In the genomic region with DNA sequence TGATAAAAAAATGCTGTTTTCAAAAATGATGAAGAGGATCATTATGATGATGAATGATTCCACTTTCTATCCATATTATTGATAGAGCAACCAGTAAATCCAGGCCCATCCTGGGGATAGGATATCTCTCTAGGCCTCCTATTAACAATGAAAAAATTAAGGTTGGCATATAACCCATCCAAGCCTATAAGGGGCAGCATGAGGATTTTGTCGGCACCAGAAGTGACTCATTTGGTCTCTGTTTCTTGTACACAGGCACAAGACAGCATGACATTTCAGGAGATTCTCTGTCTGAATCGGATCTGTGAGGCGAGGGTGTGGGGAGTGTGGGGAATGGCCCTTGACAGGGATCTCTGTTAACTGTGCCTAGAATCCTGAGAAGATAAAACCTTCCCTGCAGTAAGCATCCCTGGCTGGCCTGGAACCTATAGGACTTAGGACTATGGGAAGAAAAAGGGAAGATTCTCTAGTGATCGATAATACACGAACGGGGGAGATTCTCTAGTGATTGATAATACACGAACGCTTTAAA, we compare ENCODE assay signal across 8 cellular contexts. TPM values are rescaled to one million over a fixed set of nuclear protein-coding genes. Genes with fewer than 3 reads are reported as not detected.
A peak's percentile ranks its signal among the peaks of the same experiment; 100 is the strongest.
DNase-seq lines count a peak whose midpoint lies in the region; ATAC-seq, FAIRE-seq and TF ChIP-seq lines count a peak whose summit lies in the region.
"Not testable (repeated sequence)": the region's sequence is repeated elsewhere in the genome, so short reads cannot be mapped to it uniquely, and the experiment has no call there.

No MANE protein-coding gene starts in this region.

- not testable (repeated sequence) for H3K36me3 ChIP-seq in ES-I3 (ENCODE audit: insufficient read depth, low read length); NT2/D1 (ENCODE audit: insufficient read depth, insufficient read length, low read length); astrocyte (ENCODE audit: insufficient read depth, low read length); iPS-20b (ENCODE audit: insufficient read depth, low read depth, low read length); neural progenitor cell; suprapubic skin

- H3K4me3 ChIP-seq in NT2/D1 (ENCODE audit: insufficient read length, low read depth), result peak overlapping the region; percentile 34
- not testable (repeated sequence) for H3K4me3 ChIP-seq in astrocyte (ENCODE audit: insufficient read depth, low read depth, low read length)
- H3K4me3 ChIP-seq in iPS-20b (ENCODE audit: low read length), result peak overlapping the region; percentile 62; the same call in 1 of the 2 replicates
- peak overlapping the region; percentile 71 for H3K4me3 ChIP-seq in neural progenitor cell
- peak overlapping the region; percentile 30 for H3K4me3 ChIP-seq in suprapubic skin

- not testable (repeated sequence) for H3K27ac ChIP-seq in astrocyte (ENCODE audit: low read depth, low read length); iPS-20b (ENCODE audit: low read length); neural progenitor cell; suprapubic skin

- peak overlapping the region; percentile 50; the same call in 1 of the 2 replicates for H3K9ac ChIP-seq in ES-I3 (ENCODE audit: low read depth, low read length)
- not testable (repeated sequence) for H3K9ac ChIP-seq in NT2/D1 (ENCODE audit: insufficient read length, low read depth); astrocyte (ENCODE audit: low read length); iPS-20b (ENCODE audit: low read depth, low read length); neural progenitor cell

- not testable (repeated sequence) for H3K79me2 ChIP-seq in astrocyte (ENCODE audit: insufficient read depth, low read length); neural progenitor cell (ENCODE audit: low read depth)

- intact Hi-C loops in activated CD4-positive, alpha-beta T cell treated with anti-CD3 and anti-CD28 coated beads, Interleukin-2, amount 10 ng/mL, durations not matched to agents 24 days and 14 days (cut with micrococcal nuclease), result not testable (repeated sequence)

- H2AFZ ChIP-seq in astrocyte (ENCODE audit: low read depth, low read length), result not testable (repeated sequence)
- peak overlapping the region; percentile 79 for H2AFZ ChIP-seq in neural progenitor cell (replicated peaks)

- not testable (repeated sequence) for TF ChIP-seq POLR2A in suprapubic skin (IDR thresholded peaks at IDR 0.05)

- ATAC-seq in activated T-helper 17 cell treated with anti-CD3 and anti-CD28 coated beads, Interleukin-2, amount 50 U/mL, for 72 hours (replicated peaks), result not testable (repeated sequence)

- H4K20me1 ChIP-seq in astrocyte (ENCODE audit: insufficient read depth, low read length); neural progenitor cell (ENCODE audit: low read depth): not testable (repeated sequence)

- not testable (repeated sequence) for H3K4me1 ChIP-seq in ES-I3 (ENCODE audit: insufficient read depth, low read length); NT2/D1 (ENCODE audit: insufficient read depth, insufficient read length); astrocyte (ENCODE audit: insufficient read depth, low read length); iPS-20b (ENCODE audit: insufficient read depth, low read length); neural progenitor cell; suprapubic skin

- WGBS in suprapubic skin, result 63% methylated on average over 1 of the region's 8 CpGs

- FAIRE-seq in astrocyte (lab: Jason Lieb, UNC), result not testable (repeated sequence)

- not testable (repeated sequence) for H3K36me3 Mint-ChIP-seq in activated CD4-positive, alpha-beta T cell treated with anti-CD3 and anti-CD28 coated beads, Interleukin-2, amount 10 ng/mL, durations not matched to agents 24 days and 14 days (ENCODE audit: low read depth); activated T-helper 17 cell treated with anti-CD3 and anti-CD28 coated beads, Interleukin-2, amount 50 U/mL, for 72 hours (ENCODE audit: low read depth); astrocyte (ENCODE audit: low read depth, unreplicated experiment); neural progenitor cell

- H3K4me3 Mint-ChIP-seq in activated CD4-positive, alpha-beta T cell treated with anti-CD3 and anti-CD28 coated beads, Interleukin-2, amount 10 ng/mL, durations not matched to agents 24 days and 14 days, result peak overlapping the region; percentile 80
- peak overlapping the region; percentile 56 for H3K4me3 Mint-ChIP-seq in activated T-helper 17 cell treated with anti-CD3 and anti-CD28 coated beads, Interleukin-2, amount 50 U/mL, for 72 hours
- H3K4me3 Mint-ChIP-seq in astrocyte (ENCODE audit: unreplicated experiment), result peak overlapping the region; percentile 82
- H3K4me3 Mint-ChIP-seq in neural progenitor cell, result peak overlapping the region; percentile 90

- not testable (repeated sequence) for H3K9me3 Mint-ChIP-seq in activated CD4-positive, alpha-beta T cell treated with anti-CD3 and anti-CD28 coated beads, Interleukin-2, amount 10 ng/mL, durations not matched to agents 24 days and 14 days; activated T-helper 17 cell treated with anti-CD3 and anti-CD28 coated beads, Interleukin-2, amount 50 U/mL, for 72 hours; astrocyte (ENCODE audit: unreplicated experiment); neural progenitor cell

- not testable (repeated sequence) for H3F3A ChIP-seq in neural progenitor cell (ENCODE audit: low read depth)

- H3K27me3 Mint-ChIP-seq in activated CD4-positive, alpha-beta T cell treated with anti-CD3 and anti-CD28 coated beads, Interleukin-2, amount 10 ng/mL, durations not matched to agents 24 days and 14 days, result peaks cover 16% of the 10 kb centered on the region
- not testable (repeated sequence) for H3K27me3 Mint-ChIP-seq in activated T-helper 17 cell treated with anti-CD3 and anti-CD28 coated beads, Interleukin-2, amount 50 U/mL, for 72 hours; astrocyte (ENCODE audit: low read depth, unreplicated experiment); neural progenitor cell (ENCODE audit: insufficient read depth, low read depth)

- H3K9me3 ChIP-seq in ES-I3 (ENCODE audit: control insufficient read depth, insufficient read depth, low read length); NT2/D1 (ENCODE audit: insufficient read depth, low read length); astrocyte (ENCODE audit: insufficient read depth, low read depth, low read length); iPS-20b (ENCODE audit: insufficient read depth, low read depth, low read length); neural progenitor cell (ENCODE audit: low read depth); suprapubic skin: not testable (repeated sequence)

- H3K4me2 ChIP-seq in astrocyte (ENCODE audit: low read length), result peak overlapping the region; percentile 71
- H3K4me2 ChIP-seq in neural progenitor cell, result peak overlapping the region; percentile 84

- H3K27ac Mint-ChIP-seq in activated CD4-positive, alpha-beta T cell treated with anti-CD3 and anti-CD28 coated beads, Interleukin-2, amount 10 ng/mL, durations not matched to agents 24 days and 14 days; activated T-helper 17 cell treated with anti-CD3 and anti-CD28 coated beads, Interleukin-2, amount 50 U/mL, for 72 hours; astrocyte (ENCODE audit: unreplicated experiment); neural progenitor cell: not testable (repeated sequence)

- H3K27me3 ChIP-seq in NT2/D1 (ENCODE audit: insufficient read depth, insufficient read length); astrocyte (ENCODE audit: insufficient read depth, low read length): not testable (repeated sequence)
- peaks cover 17% of the 10 kb centered on the region; the same call in 1 of the 2 replicates for H3K27me3 ChIP-seq in iPS-20b (ENCODE audit: insufficient read depth, low read length)
- H3K27me3 ChIP-seq in neural progenitor cell, result peaks cover 23% of the 10 kb centered on the region
- H3K27me3 ChIP-seq in suprapubic skin, result peaks cover 23% of the 10 kb centered on the region

- H3K4me1 Mint-ChIP-seq in activated CD4-positive, alpha-beta T cell treated with anti-CD3 and anti-CD28 coated beads, Interleukin-2, amount 10 ng/mL, durations not matched to agents 24 days and 14 days; activated T-helper 17 cell treated with anti-CD3 and anti-CD28 coated beads, Interleukin-2, amount 50 U/mL, for 72 hours; astrocyte (ENCODE audit: low read depth, unreplicated experiment); neural progenitor cell: not testable (repeated sequence)

- TF ChIP-seq CTCF in astrocyte (IDR thresholded peaks at IDR 0.05; ENCODE audit: insufficient read depth, low read depth, low read length); neural progenitor cell (IDR thresholded peaks at IDR 0.05); suprapubic skin (IDR thresholded peaks at IDR 0.05): not testable (repeated sequence)

- TF ChIP-seq EP300 in suprapubic skin (IDR thresholded peaks at IDR 0.05), result not testable (repeated sequence)

- not testable (repeated sequence) for DNase-seq in NT2/D1 (ENCODE audit: low read depth, low spot score); activated CD4-positive, alpha-beta T cell treated with anti-CD3 and anti-CD28 coated beads, Interleukin-2, amount 10 ng/mL, durations not matched to agents 24 days and 14 days; astrocyte (ENCODE audit: low read depth); neural progenitor cell (ENCODE audit: low spot score); suprapubic skin (ENCODE audit: low spot score in 2 of 2)

RNA-seq across cellular contexts. Expression of a gene that starts 49.5 kb away (rescaled TPM):
- total RNA-seq in activated CD4-positive, alpha-beta T cell treated with anti-CD3 and anti-CD28 coated beads, Interleukin-2, amount 10 ng/mL, durations not matched to agents 24 days and 14 days, result 0.63 and 1.1 TPM in 2 replicates
- total RNA-seq in activated T-helper 17 cell treated with anti-CD3 and anti-CD28 coated beads, Interleukin-2, amount 50 U/mL, for 72 hours, result 1 to 10 TPM; 2.9 to 4.0 TPM
- total RNA-seq in astrocyte, result 1.2 and 3.0 TPM in 2 replicates
- 0.37 and 0.68 TPM in 2 replicates for total RNA-seq in neural progenitor cell (ENCODE audit: low replicate concordance)
- 1 to 10 TPM; 1.6 to 3.5 (median 2.8) TPM for total RNA-seq in suprapubic skin
